16 cellular contexts compared by ENCODE assay signal in the genomic region with DNA sequence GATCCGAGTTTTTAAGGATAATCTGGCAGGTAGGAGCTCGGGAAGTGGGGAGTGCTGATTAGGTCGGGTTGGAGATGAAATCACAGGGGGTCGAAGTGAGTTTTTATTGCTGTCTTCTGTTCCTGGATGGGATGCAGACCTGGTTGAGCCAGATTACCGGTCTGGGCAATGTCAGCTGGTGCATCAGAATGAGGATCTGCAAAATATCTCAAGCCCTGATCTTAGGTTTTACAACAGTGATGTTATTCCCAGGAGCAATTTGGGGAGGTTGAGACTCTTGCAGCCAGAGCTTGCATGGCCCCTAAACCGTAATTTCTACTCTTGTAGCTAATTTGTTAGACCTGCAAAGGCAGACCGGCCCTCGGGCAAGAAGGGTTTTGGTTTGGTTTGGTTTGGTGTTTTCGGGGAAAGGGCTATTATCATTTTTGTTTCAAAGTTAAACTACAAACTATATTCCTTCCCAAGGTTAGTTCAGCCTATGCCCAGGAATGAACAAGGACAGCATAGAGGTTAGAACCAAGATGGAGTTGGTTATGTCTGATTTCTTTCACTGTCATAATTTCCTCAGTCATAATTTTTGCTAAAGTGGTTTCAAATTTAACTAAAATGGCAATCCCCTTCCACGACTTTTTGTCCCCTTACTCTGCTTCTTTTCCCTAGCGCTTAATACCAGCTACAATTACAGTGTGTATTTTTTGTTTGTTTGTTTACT. TPM values are rescaled to one million over a fixed set of nuclear protein-coding genes. Genes with fewer than 3 reads are reported as not detected.
DNase-seq lines count a peak whose midpoint lies in the region; ATAC-seq and TF ChIP-seq lines count a peak whose summit lies in the region.
"Had no signal": no experiment of that assay in that cellular context is flagged by ENCODE, and none has a peak within 500 bp of the region (broad histone marks: within the 10 kb centered on the region; RNA-seq: fewer than 3 reads in every experiment).

No MANE protein-coding gene starts in this region.

- POLR2A ChIA-PET in SK-N-SH (lab: Yijun Ruan, JAX): no interaction called here

- no peak overlapping the region for H3K9ac ChIP-seq in SK-N-SH
- H3K9ac ChIP-seq: BLaER1 treated with 17β-estradiol and CSF1 and Interleukin-3, amounts not matched to agents 10 nM and 100 nM; GM23248 had no signal

- ATAC-seq in upper lobe of right lung (no peak), HG03460 (IDR thresholded peaks at IDR 0.05; ENCODE audit: unreplicated experiment) (no peak)
- ATAC-seq: CD8-positive, alpha-beta T cell; GM12878 had no signal

- 55% methylated on average over 11 of the region's 11 CpGs for WGBS in SK-N-SH (ENCODE audit: low lambda C conversion rate)
- WGBS in esophagus muscularis mucosa: 88% methylated on average over 11 of the region's 11 CpGs

- H3K9me2 ChIP-seq in SK-N-SH: no peaks in the 10 kb centered on the region

- intact Hi-C loops in esophagus muscularis mucosa (cut with DNase I) (no loop called here), upper lobe of right lung (cut with DNase I) (no loop called here)

- CTCF ChIA-PET in SK-N-SH (lab: Yijun Ruan, JAX): interaction anchor here (0.8 to 1.5 kb wide), 2 partner anchors 16 to 52 kb away, joined by 3 to 4 read pairs; no protein-coding TSS in a partner anchor

- no peak for TF ChIP-seq RAD21 in SK-N-SH (IDR thresholded peaks at IDR 0.05; ENCODE audit: low read length)

- H3F3A ChIP-seq in SK-N-SH (replicated peaks; ENCODE audit: insufficient read depth): peaks cover 6% of the 10 kb centered on the region

- H3K27ac ChIP-seq in SK-N-SH (ENCODE audit: low read depth in 2 of 2, low read length in 1 of 2) (no peak overlapping the region; a peak in 1 of 4 replicates), esophagus muscularis mucosa (replicated peaks in 1 of 4) (no peak overlapping the region), upper lobe of right lung (no peak overlapping the region)
- H3K27ac ChIP-seq: BLaER1 treated with 17β-estradiol and CSF1 and Interleukin-3, amounts not matched to agents 10 nM and 100 nM; GM23248 had no signal

- H3K36me3 ChIP-seq in SK-N-SH (replicated peaks in 1 of 2; ENCODE audit: control insufficient read depth in 1 of 2, insufficient read depth in 2 of 2, low read length in 1 of 2) (no peaks in the 10 kb centered on the region), esophagus muscularis mucosa (no peaks in the 10 kb centered on the region), MG63 (no peaks in the 10 kb centered on the region), upper lobe of right lung (no peaks in the 10 kb centered on the region)
- H3K36me3 ChIP-seq: BLaER1 treated with 17β-estradiol and CSF1 and Interleukin-3, amounts not matched to agents 10 nM and 100 nM had no signal

- H3K4me1 ChIP-seq in SK-N-SH (ENCODE audit: control insufficient read depth in 1 of 2, insufficient read depth in 2 of 2, low read depth in 1 of 2, low read length in 1 of 2) (peaks cover 11 to 14% of the 10 kb centered on the region in 2 experiments; a peak in 3 of 4 replicates), esophagus muscularis mucosa (no peaks in the 10 kb centered on the region), upper lobe of right lung (no peaks in the 10 kb centered on the region)

- no peaks in the 10 kb centered on the region for H3K27me3 ChIP-seq in SK-N-SH (ENCODE audit: insufficient read depth)
- H3K27me3 ChIP-seq in esophagus muscularis mucosa: no peaks in the 10 kb centered on the region
- no peaks in the 10 kb centered on the region for H3K27me3 ChIP-seq in MG63
- H3K27me3 ChIP-seq in upper lobe of right lung: no peaks in the 10 kb centered on the region
- H3K27me3 ChIP-seq: BLaER1 treated with 17β-estradiol and CSF1 and Interleukin-3, amounts not matched to agents 10 nM and 100 nM had no signal

- H3K9me3 ChIP-seq in SK-N-SH (no peaks in the 10 kb centered on the region), esophagus muscularis mucosa (no peaks in the 10 kb centered on the region), MG63 (no peaks in the 10 kb centered on the region), upper lobe of right lung (no peaks in the 10 kb centered on the region)
- H3K9me3 ChIP-seq: BLaER1 treated with 17β-estradiol and CSF1 and Interleukin-3, amounts not matched to agents 10 nM and 100 nM had no signal

- DNase-seq in ELF-1 (ENCODE audit: low read depth, low spot score) (peak; percentile 73), SK-N-SH (no peak), esophagus muscularis mucosa (ENCODE audit: extremely low spot score) (peak; percentile 47), NCI-H1417 (lab: John Stamatoyannopoulos, UW) (no peak), MG63 (no peak), upper lobe of right lung (no peak)
- DNase-seq: 8988T; Calu3; CD8-positive, alpha-beta T cell; DMS79 treated with DMSO at 0.1 percent for 48 hours; GM23248; HCEC 1CT; IMR-90 had no signal

- no peaks in the 10 kb centered on the region for H3K79me2 ChIP-seq in SK-N-SH (ENCODE audit: insufficient read depth)

- H3K4me2 ChIP-seq in SK-N-SH: no peak overlapping the region
- H3K4me2 ChIP-seq: BLaER1 treated with 17β-estradiol and CSF1 and Interleukin-3, amounts not matched to agents 10 nM and 100 nM had no signal

- H3K4me3 ChIP-seq in SK-N-SH (ENCODE audit: low read depth in 2 of 2, low read length in 1 of 2): no peak overlapping the region
- no peak overlapping the region for H3K4me3 ChIP-seq in esophagus muscularis mucosa
- H3K4me3 ChIP-seq in MG63: no peak overlapping the region
- no peak overlapping the region for H3K4me3 ChIP-seq in upper lobe of right lung
- H3K4me3 ChIP-seq: BLaER1 treated with 17β-estradiol and CSF1 and Interleukin-3, amounts not matched to agents 10 nM and 100 nM; GM12878; GM23248 had no signal

- TF ChIP-seq CTCF in SK-N-SH (IDR thresholded peaks at IDR 0.05) (no peak), esophagus muscularis mucosa (IDR thresholded peaks at IDR 0.05) (no peak), upper lobe of right lung (IDR thresholded peaks at IDR 0.05) (no peak)

- H4K20me1 ChIP-seq in SK-N-SH (ENCODE audit: insufficient read depth): no peaks in the 10 kb centered on the region
- H4K20me1 ChIP-seq: BLaER1 treated with 17β-estradiol and CSF1 and Interleukin-3, amounts not matched to agents 10 nM and 100 nM had no signal

- no peak overlapping the region for H2AFZ ChIP-seq in SK-N-SH (ENCODE audit: low read depth)
- H2AFZ ChIP-seq: GM23248 had no signal

- no peak for TF ChIP-seq POLR2A in esophagus muscularis mucosa (IDR thresholded peaks at IDR 0.05; ENCODE audit: low read depth)

- TF ChIP-seq EP300 in SK-N-SH (IDR thresholded peaks at IDR 0.05; ENCODE audit: borderline replicate concordance in 1 of 2, low read depth in 1 of 2, low read length in 1 of 2): 0 out of 4 replicates have a peak, but pooled peaks of 1 of the 2 experiments have one; percentile 29
- TF ChIP-seq EP300 in esophagus muscularis mucosa (IDR thresholded peaks at IDR 0.05): no peak

TF ChIP-seq in SK-N-SH, 30 proteins besides CTCF, POLR2A, EP300 and RAD21:
- TF ChIP-seq FOSL2 (IDR thresholded peaks at IDR 0.05; ENCODE audit: borderline replicate concordance, low read depth) (no peak), CHD2 (IDR thresholded peaks at IDR 0.05; ENCODE audit: low read length, partially characterized antibody) (no peak), FOXM1 (IDR thresholded peaks at IDR 0.05; ENCODE audit: low read depth) (no peak), RCOR1 (IDR thresholded peaks at IDR 0.05; ENCODE audit: low read length) (0 out of 2 replicates have a peak, but pooled peaks have one; percentile 17), GATA2 (CRISPR knock-in tag; IDR thresholded peaks at IDR 0.05) (0 out of 2 replicates have a peak, but pooled peaks have one; percentile 27), TAF1 (IDR thresholded peaks at IDR 0.05; ENCODE audit: borderline replicate concordance, low read depth, low read length) (no peak)

RNA-seq across cellular contexts. Expression of a gene that starts 20.6 kb away (rescaled TPM):
- polyA plus RNA-seq in SK-N-SH (2012; rRNA removed): not detected in 2 replicates
- polyA plus RNA-seq in SK-N-SH (2012; cell fraction: cytosol; rRNA removed): under 0.01 TPM in 1 of 2 replicates, not detected in the other
- polyA plus RNA-seq in SK-N-SH (2012; cell fraction: nucleus; rRNA removed): not detected in 2 replicates
- total RNA-seq in esophagus muscularis mucosa (1 to 10 TPM; 1.8 to 3.8 (median 2.7) TPM), upper lobe of right lung (15.7 TPM)
- total RNA-seq in MG63 (2014; rRNA removed; shearing (Covaris generic); ENCODE audit: low replicate concordance): not detected in 2 replicates
- total RNA-seq: Calu3, GM23248 had no signal
- polyA plus RNA-seq: GM23248, IMR-90 had no signal

Comparison
In these comparisons a context has a peak if more than half of its experiments do, and no peak if none do; other contexts are left out.
1. DNase-seq: peak in ELF-1 (single experiment) and esophagus muscularis mucosa (single experiment); none in SK-N-SH (single experiment), NCI-H1417 (0 of 3), MG63 (single experiment) and upper lobe of right lung (single experiment).